In the genomic region with DNA sequence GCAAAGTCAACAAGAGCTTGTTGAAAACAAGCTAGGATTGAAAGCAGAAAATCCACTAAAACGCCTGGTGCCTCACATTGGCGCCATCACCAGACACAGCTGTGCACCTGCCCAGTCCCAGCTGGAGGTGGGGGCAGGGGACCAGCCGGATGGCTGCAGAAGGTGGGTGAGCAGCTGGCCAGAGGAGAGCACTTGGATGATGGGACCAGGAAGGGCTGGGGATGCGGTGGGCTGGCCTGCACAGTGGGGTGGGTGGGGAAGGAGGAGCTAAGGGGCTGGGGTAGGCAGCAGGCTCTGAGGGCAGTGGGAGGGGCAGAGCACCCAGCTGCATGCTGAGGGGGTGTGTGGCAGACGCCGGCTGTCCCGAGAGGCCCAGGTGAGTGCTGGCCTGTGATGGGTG, we compare ENCODE assay signal across 19 cellular contexts. TPM values are rescaled to one million over a fixed set of nuclear protein-coding genes. Genes with fewer than 3 reads are reported as not detected.
"Had no signal": no experiment of that assay in that cellular context is flagged by ENCODE, and none has a peak within 500 bp of the region (broad histone marks: within the 10 kb centered on the region; RNA-seq: fewer than 3 reads in every experiment).

No MANE protein-coding gene starts in this region.

- DNase-seq: activated CD4-positive, alpha-beta T cell treated with anti-CD3 and anti-CD28 coated beads, Interleukin-2, amount 50 U/mL, for 1 hour; activated CD4-positive, CD25-positive, alpha-beta regulatory T cell; activated naive CD4-positive, alpha-beta T cell treated with anti-CD3 and anti-CD28 coated beads, Interleukin-2, amount 50 U/mL, for 16 hours; activated T-cell treated with anti-CD3 and anti-CD28 coated beads for 4 hours; adrenal gland; caudate nucleus; effector CD4-positive, alpha-beta T cell; foreskin melanocyte; heart left ventricle; naive B cell; stimulated activated CD4-positive, alpha-beta T cell treated with anti-CD3 and anti-CD28 coated beads, Interleukin-4, amount 100 ng/mL, for 4 hours; stomach had no signal

- H3K27ac ChIP-seq: adrenal gland, coronary artery, heart left ventricle, neutrophil, skin epidermis, stomach, thoracic aorta had no signal

- H3K27me3 ChIP-seq: adrenal gland, heart left ventricle, neutrophil, stomach had no signal

- H3K9me3 ChIP-seq: adrenal gland, heart left ventricle, neutrophil, stomach, thoracic aorta had no signal

- H3K4me3 ChIP-seq: adrenal gland, coronary artery, heart left ventricle, skin epidermis, stomach, thoracic aorta had no signal

- H3K4me1 ChIP-seq: adrenal gland had no signal

- H3K36me3 ChIP-seq: adrenal gland, thoracic aorta had no signal

- ATAC-seq: heart left ventricle had no signal

RNA-seq across cellular contexts. Expression of gene RBBP8NL, which starts 27.3 kb away (rescaled TPM):
- total RNA-seq: activated CD8-positive, alpha-beta memory T cell treated with anti-CD3 and anti-CD28 coated beads for 36 hours; activated T-helper 2 cell treated with anti-CD3 and anti-CD28 coated beads, Interferon-gamma antibody, Interleukin-2, Interleukin-4, amounts not matched to agents 10 μg/mL and 5 μg/mL and 100 μg/mL, durations not matched to agents 14 hours and 24 hours and 36 hours; adrenal gland; heart left ventricle; lung microvascular endothelial cell; thoracic aorta had no signal
